ENCODE assay signal across 15 cellular contexts in the genomic region with DNA sequence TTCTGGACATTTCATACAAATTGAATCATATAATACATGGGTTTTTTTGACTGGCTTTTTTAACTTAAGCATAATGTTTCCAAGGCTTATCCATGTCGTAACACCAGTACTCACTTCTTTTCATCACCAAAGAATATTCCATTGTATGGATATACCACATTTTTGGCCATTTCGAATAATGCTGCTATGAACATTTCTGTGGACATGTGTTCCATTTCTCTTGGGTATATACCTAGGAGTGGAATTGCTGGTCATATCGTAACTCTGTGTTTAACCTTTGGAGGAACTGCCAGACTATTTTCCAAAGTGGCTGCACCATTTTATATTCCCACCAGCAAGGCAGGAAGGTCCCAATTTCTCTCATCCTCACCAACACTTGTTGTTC. TPM values are rescaled to one million over a fixed set of nuclear protein-coding genes. Genes with fewer than 3 reads are reported as not detected.
A peak's percentile ranks its signal among the peaks of the same experiment; 100 is the strongest.
DNase-seq lines count a peak whose midpoint lies in the region; ATAC-seq and TF ChIP-seq lines count a peak whose summit lies in the region.
"Had no signal": no experiment of that assay in that cellular context is flagged by ENCODE, and none has a peak within 500 bp of the region (broad histone marks: within the 10 kb centered on the region; RNA-seq: fewer than 3 reads in every experiment).

No MANE protein-coding gene starts in this region.

- no peaks in the 10 kb centered on the region for H4K20me1 ChIP-seq in GM23248 (ENCODE audit: insufficient read depth)

- H3K27ac ChIP-seq in GM23248 (peak overlapping the region; percentile 35; the same call in 1 of the 2 replicates), adrenal gland (peak overlapping the region in 3 of 5 donors; percentile 73 to 78 (median 77)), layer of hippocampus (ENCODE audit: low read depth, low read length) (peak overlapping the region; percentile 13), subcutaneous abdominal adipose tissue (ENCODE audit: low read depth, low read length) (peak overlapping the region; percentile 68)

- no peak overlapping the region for H3K4me2 ChIP-seq in GM23248 (ENCODE audit: unreplicated experiment)

- H2AFZ ChIP-seq in GM23248 = no peak overlapping the region

- DNase-seq in GM23248 (no peak), adrenal gland (no peak), NCI-H748 (lab: John Stamatoyannopoulos, UW; ENCODE audit: unreplicated experiment) (no peak)
- no peak for DNase-seq in activated naive CD4-positive, alpha-beta T cell treated with anti-CD3 and anti-CD28 coated beads, Interleukin-2, amount 50 U/mL, for 72 hours (ENCODE audit: low spot score in 2 of 2)
- DNase-seq in natural killer cell treated with Interleukin-12 subunit alpha and Interleukin-12 subunit beta and Interleukin-15 and Interleukin-18, amount 100 ng/mL, for 72 hours (ENCODE audit: low spot score) = no peak
- DNase-seq: activated CD8-positive, alpha-beta T cell treated with anti-CD3 and anti-CD28 coated beads for 36 hours; CD8-positive, alpha-beta memory T cell; erythroblast; Karpas-422; NCI-H2081 treated with DMSO at 0.1 percent for 48 hours; stimulated activated CD4-positive, alpha-beta T cell treated with anti-CD3 and anti-CD28 coated beads, Interleukin-4, amount 100 ng/mL, for 4 hours had no signal

- H3K9me2 ChIP-seq in GM23248 (ENCODE audit: insufficient read depth) = no peaks in the 10 kb centered on the region

- intact Hi-C loops in adrenal gland (cut with DNase I) = no loop called here

- no peak overlapping the region for H3K4me3 ChIP-seq in GM23248
- no peak overlapping the region for H3K4me3 ChIP-seq in adrenal gland
- no peak overlapping the region for H3K4me3 ChIP-seq in subcutaneous abdominal adipose tissue (ENCODE audit: low read depth in 1 of 5, low read length in 5 of 5)
- H3K4me3 ChIP-seq: gastrocnemius medialis had no signal

- H3K27me3 ChIP-seq in GM23248 (replicated peaks; ENCODE audit: insufficient read depth) = peaks cover 8% of the 10 kb centered on the region; the same call in 1 of the 2 replicates
- no peaks in the 10 kb centered on the region for H3K27me3 ChIP-seq in adrenal gland
- no peaks in the 10 kb centered on the region for H3K27me3 ChIP-seq in layer of hippocampus (ENCODE audit: control insufficient read depth, insufficient read depth, low read length)
- no peaks in the 10 kb centered on the region for H3K27me3 ChIP-seq in subcutaneous abdominal adipose tissue (ENCODE audit: control insufficient read depth in 5 of 5, insufficient read depth in 4 of 5, low read length in 5 of 5)
- H3K27me3 ChIP-seq: gastrocnemius medialis had no signal

- TF ChIP-seq CTCF in adrenal gland (IDR thresholded peaks at IDR 0.05) = no peak

- no peak for TF ChIP-seq POLR2A in adrenal gland (IDR thresholded peaks at IDR 0.05)

- no peaks in the 10 kb centered on the region for H3K36me3 Mint-ChIP-seq in activated naive CD4-positive, alpha-beta T cell treated with anti-CD3 and anti-CD28 coated beads, Interleukin-2, amount 50 U/mL, for 72 hours
- H3K36me3 Mint-ChIP-seq in natural killer cell treated with Interleukin-12 subunit alpha and Interleukin-12 subunit beta and Interleukin-15 and Interleukin-18, amount 100 ng/mL, for 72 hours = no peaks in the 10 kb centered on the region
- H3K36me3 Mint-ChIP-seq: CD8-positive, alpha-beta memory T cell had no signal

- no peak overlapping the region for H3K27ac Mint-ChIP-seq in activated naive CD4-positive, alpha-beta T cell treated with anti-CD3 and anti-CD28 coated beads, Interleukin-2, amount 50 U/mL, for 72 hours
- no peak overlapping the region for H3K27ac Mint-ChIP-seq in natural killer cell treated with Interleukin-12 subunit alpha and Interleukin-12 subunit beta and Interleukin-15 and Interleukin-18, amount 100 ng/mL, for 72 hours
- H3K27ac Mint-ChIP-seq: activated CD8-positive, alpha-beta T cell treated with anti-CD3 and anti-CD28 coated beads for 36 hours; CD8-positive, alpha-beta memory T cell; progenitor cell of endocrine pancreas had no signal

- H3F3A ChIP-seq in GM23248 (ENCODE audit: insufficient read depth) = peaks cover 24% of the 10 kb centered on the region

- H3K27me3 Mint-ChIP-seq in natural killer cell treated with Interleukin-12 subunit alpha and Interleukin-12 subunit beta and Interleukin-15 and Interleukin-18, amount 100 ng/mL, for 72 hours = peaks cover 16 to 26% of the 10 kb centered on the region in 2 donors
- H3K27me3 Mint-ChIP-seq: progenitor cell of endocrine pancreas had no signal

- H3K9ac ChIP-seq in GM23248 (no peak overlapping the region), subcutaneous abdominal adipose tissue (ENCODE audit: low read length in 5 of 5) (no peak overlapping the region)

- H3K36me3 ChIP-seq in GM23248 (ENCODE audit: low read depth) (no peaks in the 10 kb centered on the region), adrenal gland (replicated peaks in 1 of 2) (no peaks in the 10 kb centered on the region), subcutaneous abdominal adipose tissue (ENCODE audit: control insufficient read depth in 5 of 5, insufficient read depth in 5 of 5, low read length in 5 of 5) (no peaks in the 10 kb centered on the region)
- H3K36me3 ChIP-seq: gastrocnemius medialis had no signal

- peaks cover 11 to 19% of the 10 kb centered on the region in 2 donors for H3K4me1 Mint-ChIP-seq in natural killer cell treated with Interleukin-12 subunit alpha and Interleukin-12 subunit beta and Interleukin-15 and Interleukin-18, amount 100 ng/mL, for 72 hours (ENCODE audit: low read depth in 2 of 2)
- H3K4me1 Mint-ChIP-seq: CD8-positive, alpha-beta memory T cell had no signal

- H3K4me3 Mint-ChIP-seq in natural killer cell treated with Interleukin-12 subunit alpha and Interleukin-12 subunit beta and Interleukin-15 and Interleukin-18, amount 100 ng/mL, for 72 hours = no peak overlapping the region
- H3K4me3 Mint-ChIP-seq: activated CD8-positive, alpha-beta T cell treated with anti-CD3 and anti-CD28 coated beads for 36 hours; CD8-positive, alpha-beta memory T cell had no signal

- H3K9me3 ChIP-seq in GM23248 (ENCODE audit: low read depth) = no peaks in the 10 kb centered on the region
- no peaks in the 10 kb centered on the region for H3K9me3 ChIP-seq in adrenal gland (replicated peaks in 1 of 3)
- no peaks in the 10 kb centered on the region for H3K9me3 ChIP-seq in subcutaneous abdominal adipose tissue (ENCODE audit: control insufficient read depth in 5 of 5, low read length in 5 of 5)
- H3K9me3 ChIP-seq: gastrocnemius medialis had no signal

- WGBS in GM23248 (ENCODE audit: low coverage in 1 of 2, low lambda C conversion rate in 2 of 2, missing lambda C conversion rate in 2 of 2), 2 experiments = 90 to 92% methylated on average over 3 of the region's 3 CpGs
- 89 to 95% (median 92%) methylated on average over 3 of the region's 3 CpGs for WGBS in adrenal gland, 4 donors

- in situ Hi-C loops in GM23248 (cut with MboI) = loop anchor here (10.0 to 25.0 kb wide), 2 partner anchors 77 to 189 kb away; no protein-coding TSS in a partner anchor

- no peaks in the 10 kb centered on the region for H3K79me2 ChIP-seq in GM23248 (ENCODE audit: insufficient read depth)

- H3K4me1 ChIP-seq in GM23248 (ENCODE audit: insufficient read depth) (peaks cover 20% of the 10 kb centered on the region), adrenal gland (replicated peaks in 1 of 2) (peaks cover 23 to 50% of the 10 kb centered on the region in 2 donors), subcutaneous abdominal adipose tissue (ENCODE audit: control insufficient read depth in 5 of 5, insufficient read depth in 5 of 5, low read length in 5 of 5) (peaks cover 14 to 48% (median 42%) of the 10 kb centered on the region in 5 donors)

- no peaks in the 10 kb centered on the region for H3K9me3 Mint-ChIP-seq in activated naive CD4-positive, alpha-beta T cell treated with anti-CD3 and anti-CD28 coated beads, Interleukin-2, amount 50 U/mL, for 72 hours
- H3K9me3 Mint-ChIP-seq in natural killer cell treated with Interleukin-12 subunit alpha and Interleukin-12 subunit beta and Interleukin-15 and Interleukin-18, amount 100 ng/mL, for 72 hours = no peaks in the 10 kb centered on the region
- H3K9me3 Mint-ChIP-seq: activated CD8-positive, alpha-beta T cell treated with anti-CD3 and anti-CD28 coated beads for 36 hours; CD8-positive, alpha-beta memory T cell had no signal

- no peak for ATAC-seq in activated naive CD4-positive, alpha-beta T cell treated with anti-CD3 and anti-CD28 coated beads, Interleukin-2, amount 50 U/mL, for 72 hours
- no peak for ATAC-seq in natural killer cell treated with Interleukin-12 subunit alpha and Interleukin-12 subunit beta and Interleukin-15 and Interleukin-18, amount 100 ng/mL, for 72 hours
- ATAC-seq: activated CD8-positive, alpha-beta T cell treated with anti-CD3 and anti-CD28 coated beads for 36 hours; gastrocnemius medialis had no signal

RNA-seq across cellular contexts. Expression of gene WSB1, which starts 46.0 kb away (rescaled TPM):
- 127 and 155 TPM in 2 replicates for total RNA-seq in GM23248 (2014; rRNA removed; shearing (Covaris generic))
- polyA plus RNA-seq in GM23248 (2016; fragmentation: Nextera tagmentation; extraction: Ambion mirVana) (116 and 135 TPM in 2 replicates), adrenal gland (10 to 100 TPM; 51.0 to 77.5 (median 76.7) TPM)
- 100 to 1,000 TPM in 4 of 8 donors, 10 to 100 TPM in 4; 27.5 to 147 (median 100) TPM for total RNA-seq in adrenal gland
- total RNA-seq in activated naive CD4-positive, alpha-beta T cell treated with anti-CD3 and anti-CD28 coated beads, Interleukin-2, amount 50 U/mL, for 72 hours = 100 to 1,000 TPM; 181 to 211 TPM
- 100 to 1,000 TPM; 129 to 174 TPM for total RNA-seq in natural killer cell treated with Interleukin-12 subunit alpha and Interleukin-12 subunit beta and Interleukin-15 and Interleukin-18, amount 100 ng/mL, for 72 hours

Comparison
In these comparisons a context has a peak if more than half of its experiments do, and no peak if none do; other contexts are left out.
1. H3K27ac ChIP-seq: peak in every context shown above with its lines; median percentile 77 in adrenal gland; 68 in subcutaneous abdominal adipose tissue; 35 in GM23248; 13 in layer of hippocampus.